ENCODE assay signal across 28 cellular contexts in the genomic region with DNA sequence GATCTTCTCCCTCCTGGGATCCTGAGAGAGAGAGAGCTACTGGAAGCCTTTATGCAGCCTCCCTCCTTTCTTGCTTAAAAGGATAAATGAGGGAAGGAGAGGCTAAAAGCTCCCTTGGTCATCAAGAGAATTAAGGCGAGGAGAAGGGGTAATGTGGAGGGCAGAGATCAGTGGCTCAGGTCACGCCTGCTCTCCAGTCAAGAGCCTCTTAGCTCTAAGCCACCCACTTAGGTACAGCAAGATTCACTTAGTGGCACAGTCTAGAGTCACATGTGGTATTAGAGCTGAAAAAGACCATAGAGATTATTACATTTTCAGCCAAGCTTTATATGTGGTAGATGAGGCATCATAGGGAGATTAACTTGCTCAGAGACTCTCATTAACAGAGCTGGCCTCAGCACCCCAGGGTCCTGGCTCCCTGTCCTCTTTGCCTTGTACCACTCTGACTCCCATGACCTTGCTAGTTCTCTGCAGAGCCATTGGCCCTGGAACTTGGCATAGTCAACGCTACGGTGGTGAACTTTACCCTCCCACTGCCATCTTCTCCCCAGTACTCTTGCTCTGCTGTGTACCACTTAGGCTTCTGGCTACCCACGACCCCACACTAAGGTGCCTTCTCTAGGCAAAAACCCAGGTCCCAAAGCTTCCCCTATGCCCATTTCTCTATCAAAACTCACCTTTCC. TPM values are rescaled to one million over a fixed set of nuclear protein-coding genes. Genes with fewer than 3 reads are reported as not detected.
DNase-seq lines count a peak whose midpoint lies in the region; ATAC-seq and TF ChIP-seq lines count a peak whose summit lies in the region.
"Had no signal": no experiment of that assay in that cellular context is flagged by ENCODE, and none has a peak within 500 bp of the region (broad histone marks: within the 10 kb centered on the region; RNA-seq: fewer than 3 reads in every experiment).

No MANE protein-coding gene starts in this region.

- H3K9me3 Mint-ChIP-seq in activated naive CD8-positive, alpha-beta T cell treated with anti-CD3 and anti-CD28 coated beads for 36 hours: no peaks in the 10 kb centered on the region
- H3K9me3 Mint-ChIP-seq: GM23338; stimulated activated naive B cell treated with anti-CD40 and anti-IgM and Interleukin-4, amounts not matched to agents 10 μg/mL and 1 μg/mL and 100 μg/mL, for 72 hours had no signal

- POLR2A ChIA-PET in A673 (lab: Charles Lee; ENCODE audit: low non-redundant PET): no interaction called here

- peak overlapping the region; percentile 82 for H3K27ac Mint-ChIP-seq in activated naive CD8-positive, alpha-beta T cell treated with anti-CD3 and anti-CD28 coated beads for 36 hours
- H3K27ac Mint-ChIP-seq: GM23338; stimulated activated naive B cell treated with anti-CD40 and anti-IgM and Interleukin-4, amounts not matched to agents 10 μg/mL and 1 μg/mL and 100 μg/mL, for 72 hours had no signal

- TF ChIP-seq CTCF in left ventricle myocardium inferior (IDR thresholded peaks at IDR 0.05; ENCODE audit: borderline replicate concordance): no peak
- no peak for TF ChIP-seq CTCF in upper lobe of right lung (IDR thresholded peaks at IDR 0.05)
- no peak for TF ChIP-seq CTCF in A673 (conservative IDR thresholded peaks at IDR 0.05; ENCODE audit: low read depth, low read length)

- peak; percentile 61 for ATAC-seq in upper lobe of right lung
- ATAC-seq: gastroesophageal sphincter; GM23338; psoas muscle; stimulated activated naive B cell treated with anti-CD40 and anti-IgM and Interleukin-4, amounts not matched to agents 10 μg/mL and 1 μg/mL and 100 μg/mL, for 72 hours had no signal

- H3K4me1 ChIP-seq in left ventricle myocardium inferior: peaks cover 43% of the 10 kb centered on the region
- H3K4me1 ChIP-seq in upper lobe of right lung: peaks cover 5% of the 10 kb centered on the region
- H3K4me1 ChIP-seq in A673 (ENCODE audit: insufficient read depth, low read length, poor library complexity, severe bottlenecking): peaks cover 41% of the 10 kb centered on the region

- DNase-seq in NCI-H1417 (lab: John Stamatoyannopoulos, UW): peak in 2 of 3 experiments; percentile 13 to 73
- DNase-seq in NCI-H1417 treated with DMSO at 0.1 percent for 48 hours (lab: John Stamatoyannopoulos, UW): no peak
- no peak for DNase-seq in left ventricle myocardium inferior
- no peak for DNase-seq in cardiac septum (ENCODE audit: low spot score)
- DNase-seq in activated naive CD8-positive, alpha-beta T cell treated with anti-CD3 and anti-CD28 coated beads for 36 hours: no peak
- DNase-seq in upper lobe of right lung: no peak
- no peak for DNase-seq in cortex of kidney (lab: John Stamatoyannopoulos, UW)
- DNase-seq in A673 (ENCODE audit: low spot score): no peak
- DNase-seq: 8988T; activated CD4-positive, CD25-positive, alpha-beta regulatory T cell; activated effector memory CD4-positive, alpha-beta T cell treated with anti-CD3 and anti-CD28 coated beads, Interleukin-2, amount 50 U/mL, for 16 hours; AML-193; amniotic stem cell; hypothalamus; mammary epithelial cell; NCI-H1092 treated with DMSO at 0.1 percent for 48 hours; NCI-H2081 treated with DMSO at 0.1 percent for 48 hours; NCI-H446 treated with DMSO at 0.1 percent for 48 hours; Peyer's patch; psoas muscle; stimulated activated CD4-positive, alpha-beta T cell treated with anti-CD3 and anti-CD28 coated beads, Interleukin-2, amount 100 ng/mL, for 24 hours; stimulated activated naive B cell treated with anti-CD40 and anti-IgM and Interleukin-4, amounts not matched to agents 10 μg/mL and 1 μg/mL and 100 μg/mL, for 72 hours had no signal

- peaks cover 26% of the 10 kb centered on the region for H3K4me1 Mint-ChIP-seq in activated naive CD8-positive, alpha-beta T cell treated with anti-CD3 and anti-CD28 coated beads for 36 hours

- H3K36me3 Mint-ChIP-seq in activated naive CD8-positive, alpha-beta T cell treated with anti-CD3 and anti-CD28 coated beads for 36 hours: no peaks in the 10 kb centered on the region
- H3K36me3 Mint-ChIP-seq: stimulated activated naive B cell treated with anti-CD40 and anti-IgM and Interleukin-4, amounts not matched to agents 10 μg/mL and 1 μg/mL and 100 μg/mL, for 72 hours had no signal

- H3K9me3 ChIP-seq in left ventricle myocardium inferior (replicated peaks) (no peaks in the 10 kb centered on the region), upper lobe of right lung (no peaks in the 10 kb centered on the region), A673 (ENCODE audit: low read depth, low read length, poor library complexity, severe bottlenecking) (no peaks in the 10 kb centered on the region)
- H3K9me3 ChIP-seq: breast epithelium, gastroesophageal sphincter, Peyer's patch, psoas muscle, thoracic aorta had no signal

- CTCF ChIA-PET in A673 (lab: Charles Lee): interaction anchor here (0.6 kb wide), 1 partner anchor 390 kb away, joined by 3 read pairs; no protein-coding TSS in a partner anchor

- intact Hi-C loops in left ventricle myocardium inferior (cut with micrococcal nuclease): no loop called here
- intact Hi-C loops in cardiac septum (cut with DNase I): no loop called here
- intact Hi-C loops in upper lobe of right lung (cut with DNase I): no loop called here
- intact Hi-C loops in A673 (cut with micrococcal nuclease; ENCODE audit: unreplicated experiment): loop anchor here (5.0 to 10.0 kb wide), 2 partner anchors 186 to 528 kb away; no protein-coding TSS in a partner anchor

- H3K27me3 Mint-ChIP-seq in activated naive CD8-positive, alpha-beta T cell treated with anti-CD3 and anti-CD28 coated beads for 36 hours: no peaks in the 10 kb centered on the region

- no peak overlapping the region for H3K4me3 ChIP-seq in left ventricle myocardium inferior
- H3K4me3 ChIP-seq in upper lobe of right lung: no peak overlapping the region
- no peak overlapping the region for H3K4me3 ChIP-seq in A673 (ENCODE audit: low read depth, low read length, poor library complexity, severe bottlenecking)
- H3K4me3 ChIP-seq: breast epithelium, coronary artery, gastroesophageal sphincter, GM23338, Peyer's patch, psoas muscle, skin epidermis, thoracic aorta had no signal

- H3K27me3 ChIP-seq in left ventricle myocardium inferior (ENCODE audit: low read depth) (no peaks in the 10 kb centered on the region), upper lobe of right lung (no peaks in the 10 kb centered on the region), A673 (replicated peaks; ENCODE audit: insufficient read depth, low read depth, low read length, poor library complexity) (no peaks in the 10 kb centered on the region)
- H3K27me3 ChIP-seq: breast epithelium, gastroesophageal sphincter, Peyer's patch had no signal

- no peaks in the 10 kb centered on the region for H3K36me3 ChIP-seq in left ventricle myocardium inferior
- no peaks in the 10 kb centered on the region for H3K36me3 ChIP-seq in upper lobe of right lung
- H3K36me3 ChIP-seq in A673 (ENCODE audit: insufficient read depth, low read length, poor library complexity, severe bottlenecking): no peaks in the 10 kb centered on the region
- H3K36me3 ChIP-seq: breast epithelium, gastroesophageal sphincter, Peyer's patch, thoracic aorta had no signal

- no TSS peak for BruUV-seq in A673 (replicated peaks; lab: Mats Ljungman, UMichigan)

- H3K4me3 Mint-ChIP-seq in activated naive CD8-positive, alpha-beta T cell treated with anti-CD3 and anti-CD28 coated beads for 36 hours: no peak overlapping the region
- H3K4me3 Mint-ChIP-seq: GM23338; stimulated activated naive B cell treated with anti-CD40 and anti-IgM and Interleukin-4, amounts not matched to agents 10 μg/mL and 1 μg/mL and 100 μg/mL, for 72 hours had no signal

- peak overlapping the region; percentile 57 for H3K27ac ChIP-seq in left ventricle myocardium inferior (replicated peaks)
- H3K27ac ChIP-seq in upper lobe of right lung: no peak overlapping the region
- no peak overlapping the region for H3K27ac ChIP-seq in A673 (ENCODE audit: low read depth, low read length, poor library complexity, severe bottlenecking)
- H3K27ac ChIP-seq: breast epithelium, coronary artery, gastroesophageal sphincter, Peyer's patch, psoas muscle, skin epidermis, thoracic aorta had no signal

RNA-seq across cellular contexts. Expression of a gene that starts 37.6 kb away (rescaled TPM):
- total RNA-seq in left ventricle myocardium inferior: 29.4 TPM
- total RNA-seq in cardiac septum: 33.3 TPM
- 10 to 100 TPM; 14.1 to 17.2 TPM for total RNA-seq in activated naive CD8-positive, alpha-beta T cell treated with anti-CD3 and anti-CD28 coated beads for 36 hours
- total RNA-seq in upper lobe of right lung: 32.8 TPM
- total RNA-seq in A673 (2021): 21.4 and 25.8 TPM in 2 replicates

RNA-seq across cellular contexts. Expression of a gene that starts 37.7 kb away (rescaled TPM):
- total RNA-seq in left ventricle myocardium inferior (32.3 TPM), cardiac septum (37.6 TPM), upper lobe of right lung (37.4 TPM), A673 (2021) (19.3 and 23.5 TPM in 2 replicates)
- 10 to 100 TPM; 24.8 to 28.9 TPM for total RNA-seq in activated naive CD8-positive, alpha-beta T cell treated with anti-CD3 and anti-CD28 coated beads for 36 hours

Comparison
In these comparisons a context has a peak if more than half of its experiments do, and no peak if none do; other contexts are left out.
1. DNase-seq: peak in NCI-H1417 (2 of 3); none in NCI-H1417 treated with DMSO at 0.1 percent for 48 hours (single experiment), left ventricle myocardium inferior (single experiment), cardiac septum (single experiment), activated naive CD8-positive, alpha-beta T cell treated with anti-CD3 and anti-CD28 coated beads for 36 hours (single experiment), upper lobe of right lung (single experiment), cortex of kidney (single experiment) and A673 (single experiment).